Comparison of ENCODE assay signal across 9 cellular contexts in genomic region chr6:3813150-3813780, GRCh38. TPM values are rescaled to one million over a fixed set of nuclear protein-coding genes. Genes with fewer than 3 reads are reported as not detected.
DNase-seq lines count a peak whose midpoint lies in the region; ATAC-seq and TF ChIP-seq lines count a peak whose summit lies in the region.
"Had no signal": no experiment of that assay in that cellular context is flagged by ENCODE, and none has a peak within 500 bp of the region (broad histone marks: within the 10 kb centered on the region; RNA-seq: fewer than 3 reads in every experiment).

No MANE protein-coding gene starts in this region.

- ATAC-seq in HG02610 (IDR thresholded peaks at IDR 0.05; ENCODE audit: unreplicated experiment), result peak; percentile 79

- intact Hi-C loops in ascending aorta (cut with DNase I), result no loop called here
- intact Hi-C loops in colonic mucosa (cut with DNase I), result no loop called here

- H3K4me3 ChIP-seq in ascending aorta, result no peak overlapping the region
- no peak overlapping the region for H3K4me3 ChIP-seq in mesodermal cell (ENCODE audit: extremely low read depth, insufficient read depth, low read length, poor library complexity, severe bottlenecking)
- H3K4me3 ChIP-seq in colonic mucosa, result no peak overlapping the region

- H3K27ac ChIP-seq in ascending aorta (peak overlapping the region; percentile 15 to 20), mesodermal cell (ENCODE audit: low read depth, low read length, severe bottlenecking) (peak overlapping the region; percentile 57), colonic mucosa (no peak overlapping the region)
- H3K27ac ChIP-seq: neutrophil had no signal

- DNase-seq in EL (peak; percentile 66), ascending aorta (ENCODE audit: low spot score in 2 of 2) (peak; percentile 51 to 75), colonic mucosa (no peak), medulla oblongata (ENCODE audit: extremely low spot score) (no peak), HUDEP-2 (lab: John Stamatoyannopoulos, UW; ENCODE audit: unreplicated experiment in 76 of 76) (no peak), NCI-H2196 treated with DMSO at 0.1 percent for 48 hours (lab: John Stamatoyannopoulos, UW; ENCODE audit: unreplicated experiment) (no peak)

- no peak overlapping the region for H3K9ac ChIP-seq in colonic mucosa (ENCODE audit: low read depth in 2 of 2, low read length in 2 of 2)

- H3K4me1 ChIP-seq in ascending aorta (peaks cover 6 to 27% of the 10 kb centered on the region in 2 donors), mesodermal cell (ENCODE audit: control insufficient read depth, insufficient read depth, low read length, poor library complexity, severe bottlenecking) (peaks cover 32% of the 10 kb centered on the region), colonic mucosa (no peaks in the 10 kb centered on the region)

- H3K27me3 ChIP-seq in ascending aorta (no peaks in the 10 kb centered on the region), colonic mucosa (no peaks in the 10 kb centered on the region)

- no peak for TF ChIP-seq CTCF in ascending aorta (IDR thresholded peaks at IDR 0.05)
- TF ChIP-seq CTCF in colonic mucosa (IDR thresholded peaks at IDR 0.05), result no peak

- H3K36me3 ChIP-seq in ascending aorta (no peaks in the 10 kb centered on the region), mesodermal cell (ENCODE audit: control insufficient read depth, insufficient read depth, low read length) (no peaks in the 10 kb centered on the region), colonic mucosa (no peaks in the 10 kb centered on the region)
- H3K36me3 ChIP-seq: neutrophil had no signal

- 72 to 81% methylated on average over 12 to 13 of the region's 13 CpGs for WGBS in mesodermal cell (ENCODE audit: insufficient coverage in 2 of 2), 2 experiments

- H3K9me3 ChIP-seq in ascending aorta, result no peaks in the 10 kb centered on the region
- no peaks in the 10 kb centered on the region for H3K9me3 ChIP-seq in mesodermal cell (ENCODE audit: control insufficient read depth, low read length)
- H3K9me3 ChIP-seq in colonic mucosa, result no peaks in the 10 kb centered on the region
- H3K9me3 ChIP-seq: neutrophil had no signal

RNA-seq across cellular contexts. Expression of gene FAM50B, which starts 35.9 kb away (rescaled TPM):
- total RNA-seq in ascending aorta, result 8.1 TPM
- 0.22 TPM for polyA plus RNA-seq in mesodermal cell (2013, experiment 1 of 2)
- not detected for polyA plus RNA-seq in mesodermal cell (2013, experiment 2 of 2)
- 1 to 10 TPM; 3.2 to 3.9 TPM for total RNA-seq in colonic mucosa

Comparison
In these comparisons a context has a peak if more than half of its experiments do, and no peak if none do; other contexts are left out.
1. DNase-seq: peak in EL (single experiment) and ascending aorta (2 of 2); none in colonic mucosa (single experiment), medulla oblongata (single experiment), HUDEP-2 (0 of 76) and NCI-H2196 treated with DMSO at 0.1 percent for 48 hours (single experiment).